In the genomic region with DNA sequence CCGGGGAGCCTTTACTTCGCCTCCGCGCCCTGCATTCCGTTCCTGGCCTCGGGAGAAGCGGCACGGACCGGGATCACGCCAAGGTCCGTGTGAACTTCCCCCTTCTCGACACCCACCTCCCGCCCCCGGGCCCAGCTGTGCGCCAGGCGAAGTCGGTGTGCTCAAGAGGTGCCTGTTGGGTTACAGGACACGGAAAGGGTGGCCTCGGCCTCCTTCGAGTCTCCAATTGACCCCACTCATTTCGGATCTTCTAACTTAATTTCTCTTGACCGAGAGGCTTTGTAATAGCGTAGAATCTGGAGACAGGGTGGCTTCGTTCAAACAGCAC, we compare ENCODE assay signal across 7 cellular contexts.
DNase-seq lines count a peak whose midpoint lies in the region; ATAC-seq and TF ChIP-seq lines count a peak whose summit lies in the region.

No MANE protein-coding gene starts in this region.

- peak; percentile 27 for ATAC-seq in GM19395 (IDR thresholded peaks at IDR 0.05; ENCODE audit: unreplicated experiment)
- ATAC-seq in HG03342 (IDR thresholded peaks at IDR 0.05; ENCODE audit: unreplicated experiment), result peak; percentile 10

- H3K4me3 ChIP-seq in astrocyte of the spinal cord (ENCODE audit: low read depth, low read length), result peak overlapping the region; percentile 71

- in situ Hi-C loops in astrocyte of the spinal cord (cut with HindIII; ENCODE audit: low sequenced_read_pairs), result no loop called here

- TF ChIP-seq CTCF in astrocyte of the spinal cord (IDR thresholded peaks at IDR 0.05; ENCODE audit: low read depth, low read length), result no peak

- DNase-seq in astrocyte of the spinal cord (ENCODE audit: low read depth, low spot score), result no peak
- DNase-seq in midbrain (lab: John Stamatoyannopoulos, UW), result peak; percentile 12
- no peak for DNase-seq in activated effector memory CD4-positive, alpha-beta T cell treated with Interleukin-2 at 50 U/mL for 16 hours
- DNase-seq in NCI-H69 (lab: John Stamatoyannopoulos, UW), result no peak
- DNase-seq in germinal center (ENCODE audit: low spot score), result no peak
